In genomic region chr4:112085156-112086035, GRCh38 we compare ENCODE assay signal across 13 cellular contexts. TPM values are rescaled to one million over a fixed set of nuclear protein-coding genes. Genes with fewer than 3 reads are reported as not detected.
DNase-seq lines count a peak whose midpoint lies in the region; ATAC-seq and TF ChIP-seq lines count a peak whose summit lies in the region.
"Had no signal": no experiment of that assay in that cellular context is flagged by ENCODE, and none has a peak within 500 bp of the region (broad histone marks: within the 10 kb centered on the region; RNA-seq: fewer than 3 reads in every experiment).

No MANE protein-coding gene starts in this region.

- H3K4me3 Mint-ChIP-seq in stimulated activated effector memory CD8-positive, alpha-beta T cell treated with anti-CD3 and anti-CD28 coated beads, Interleukin-12 subunit alpha, Interleukin-12 subunit beta, amount 100 ng/mL, for 72 hours, result no peak overlapping the region
- H3K4me3 Mint-ChIP-seq: activated CD4-positive, alpha-beta T cell treated with anti-CD3 and anti-CD28 coated beads for 36 hours; T-helper 1 cell treated with Interleukin-12 subunit alpha and Interleukin-12 subunit beta and Interleukin-4 antibody, amounts not matched to agents 30 μg/mL and 1 μg/mL, for 36 hours had no signal

- peaks cover 0 to 27% (median 15%) of the 10 kb centered on the region in 12 donors for H3K4me1 ChIP-seq in heart left ventricle
- H3K4me1 ChIP-seq: tibial artery had no signal

- 67 to 80% (median 72%) methylated on average over 6 of the region's 6 CpGs for WGBS in heart left ventricle, 4 donors

- peaks cover 0 to 3% (median 0%) of the 10 kb centered on the region in 9 donors for H3K27me3 ChIP-seq in heart left ventricle
- H3K27me3 ChIP-seq: tibial artery had no signal

- H3K9me3 Mint-ChIP-seq in stimulated activated effector memory CD8-positive, alpha-beta T cell treated with anti-CD3 and anti-CD28 coated beads, Interleukin-12 subunit alpha, Interleukin-12 subunit beta, amount 100 ng/mL, for 72 hours, result no peaks in the 10 kb centered on the region
- H3K9me3 Mint-ChIP-seq: T-helper 1 cell treated with Interleukin-12 subunit alpha and Interleukin-12 subunit beta and Interleukin-4 antibody, amounts not matched to agents 30 μg/mL and 1 μg/mL, for 36 hours had no signal

- no peak for TF ChIP-seq CTCF in heart left ventricle (IDR thresholded peaks at IDR 0.05)
- TF ChIP-seq CTCF in choroid plexus epithelial cell (conservative IDR thresholded peaks at IDR 0.05; ENCODE audit: low read depth, low read length), result no peak

- TF ChIP-seq POLR2A in heart left ventricle (IDR thresholded peaks at IDR 0.05), result no peak

- no peaks in the 10 kb centered on the region for H3K36me3 ChIP-seq in heart left ventricle
- H3K36me3 ChIP-seq: tibial artery had no signal

- H3K36me3 Mint-ChIP-seq in stimulated activated effector memory CD8-positive, alpha-beta T cell treated with anti-CD3 and anti-CD28 coated beads, Interleukin-12 subunit alpha, Interleukin-12 subunit beta, amount 100 ng/mL, for 72 hours, result no peaks in the 10 kb centered on the region

- H3K4me3 ChIP-seq in heart left ventricle, result no peak overlapping the region
- no peak overlapping the region for H3K4me3 ChIP-seq in choroid plexus epithelial cell (ENCODE audit: low read depth, low read length)
- H3K4me3 ChIP-seq: tibial artery had no signal

- intact Hi-C loops in heart left ventricle (cut with DNase I), result no loop called here
- intact Hi-C loops in Right ventricle myocardium inferior (cut with DNase I), result no loop called here

- peak overlapping the region in 7 of 12 donors; percentile 2 to 85 (median 52) for H3K27ac ChIP-seq in heart left ventricle
- H3K27ac ChIP-seq: KMS-11, tibial artery had no signal

- no peaks in the 10 kb centered on the region for H3K4me1 Mint-ChIP-seq in stimulated activated effector memory CD8-positive, alpha-beta T cell treated with anti-CD3 and anti-CD28 coated beads, Interleukin-12 subunit alpha, Interleukin-12 subunit beta, amount 100 ng/mL, for 72 hours
- H3K4me1 Mint-ChIP-seq: activated CD4-positive, alpha-beta T cell treated with anti-CD3 and anti-CD28 coated beads for 36 hours had no signal

- H3K9me3 ChIP-seq in heart left ventricle, result no peaks in the 10 kb centered on the region
- H3K9me3 ChIP-seq: tibial artery had no signal

- ATAC-seq in heart left ventricle, result peak in 2 of 4 donors; percentile 30 to 31
- ATAC-seq in Right ventricle myocardium inferior, result no peak
- peak; percentile 44 for ATAC-seq in stimulated activated effector memory CD8-positive, alpha-beta T cell treated with anti-CD3 and anti-CD28 coated beads, Interleukin-12 subunit alpha, Interleukin-12 subunit beta, amount 100 ng/mL, for 72 hours
- ATAC-seq: activated CD4-positive, alpha-beta T cell treated with anti-CD3 and anti-CD28 coated beads for 36 hours had no signal

- no peak for DNase-seq in heart left ventricle
- no peak for DNase-seq in Right ventricle myocardium inferior (ENCODE audit: missing footprints)
- peak; percentile 4 for DNase-seq in NCI-H226
- peak; percentile 16 for DNase-seq in choroid plexus epithelial cell (ENCODE audit: low read depth)
- DNase-seq in stimulated activated effector memory CD8-positive, alpha-beta T cell treated with anti-CD3 and anti-CD28 coated beads, Interleukin-12 subunit alpha, Interleukin-12 subunit beta, amount 100 ng/mL, for 72 hours (ENCODE audit: low spot score in 2 of 2), result no peak
- no peak for DNase-seq in NCI-H1092 (lab: John Stamatoyannopoulos, UW)
- DNase-seq in iPS-NIHi7 (ENCODE audit: extremely low spot score), result no peak
- DNase-seq in DMS153 (lab: John Stamatoyannopoulos, UW), result no peak
- DNase-seq: activated CD4-positive, alpha-beta T cell treated with anti-CD3 and anti-CD28 coated beads for 36 hours; GDM1; tibial artery had no signal

- H3K27ac Mint-ChIP-seq in stimulated activated effector memory CD8-positive, alpha-beta T cell treated with anti-CD3 and anti-CD28 coated beads, Interleukin-12 subunit alpha, Interleukin-12 subunit beta, amount 100 ng/mL, for 72 hours, result no peak overlapping the region
- H3K27ac Mint-ChIP-seq: activated CD4-positive, alpha-beta T cell treated with anti-CD3 and anti-CD28 coated beads for 36 hours; T-helper 1 cell treated with Interleukin-12 subunit alpha and Interleukin-12 subunit beta and Interleukin-4 antibody, amounts not matched to agents 30 μg/mL and 1 μg/mL, for 36 hours had no signal

RNA-seq across cellular contexts. Expression of gene FAM241A, which starts 59.9 kb away (rescaled TPM):
- 10 to 100 TPM in 1 of 9 donors, 1 to 10 TPM in 8; 5.4 to 10.3 (median 8.5) TPM for total RNA-seq in heart left ventricle
- 1 to 10 TPM; 5.3 to 5.8 TPM for polyA plus RNA-seq in heart left ventricle
- total RNA-seq in Right ventricle myocardium inferior, result 8.8 TPM

Comparison
In these comparisons a context has a peak if more than half of its experiments do, and no peak if none do; other contexts are left out.
1. DNase-seq: peak in NCI-H226 (single experiment) and choroid plexus epithelial cell (single experiment); none in heart left ventricle (0 of 5), Right ventricle myocardium inferior (single experiment), stimulated activated effector memory CD8-positive, alpha-beta T cell treated with anti-CD3 and anti-CD28 coated beads, Interleukin-12 subunit alpha, Interleukin-12 subunit beta, amount 100 ng/mL, for 72 hours (0 of 2), NCI-H1092 (single experiment), iPS-NIHi7 (single experiment) and DMS153 (single experiment).